ENCODE assay signal across 7 cellular contexts in genomic region chr2:176131617-176132396, GRCh38. TPM values are rescaled to one million over a fixed set of nuclear protein-coding genes. Genes with fewer than 3 reads are reported as not detected.
DNase-seq lines count a peak whose midpoint lies in the region; ATAC-seq, FAIRE-seq and TF ChIP-seq lines count a peak whose summit lies in the region.
"Had no signal": no experiment of that assay in that cellular context is flagged by ENCODE, and none has a peak within 500 bp of the region (broad histone marks: within the 10 kb centered on the region; RNA-seq: fewer than 3 reads in every experiment).

No MANE protein-coding gene starts in this region.

- H3K9ac ChIP-seq in kidney (ENCODE audit: low read length in 2 of 2) = peak overlapping the region; percentile 90 to 95

- FAIRE-seq in kidney (lab: Jason Lieb, UNC) = no peak

- H3K27ac ChIP-seq in SJCRH30 = no peak overlapping the region
- H3K27ac ChIP-seq in kidney (ENCODE audit: low read depth in 2 of 2, low read length in 2 of 2) = peak overlapping the region; percentile 94 to 97
- H3K27ac ChIP-seq in thyroid gland = peak overlapping the region in 1 of 3 donors; percentile 6

- ATAC-seq in GM18511 (IDR thresholded peaks at IDR 0.05; ENCODE audit: unreplicated experiment) = no peak

- no peaks in the 10 kb centered on the region for H3K27me3 ChIP-seq in SJCRH30
- H3K27me3 ChIP-seq in thyroid gland = peaks cover 71% of the 10 kb centered on the region

- H3K36me3 ChIP-seq in SJCRH30 = no peaks in the 10 kb centered on the region
- H3K36me3 ChIP-seq in kidney (ENCODE audit: control insufficient read depth in 1 of 2, insufficient read depth in 2 of 2, low read length in 2 of 2) = no peaks in the 10 kb centered on the region
- H3K36me3 ChIP-seq in thyroid gland = no peaks in the 10 kb centered on the region

- no peak for TF ChIP-seq CTCF in kidney (IDR thresholded peaks at IDR 0.05; ENCODE audit: borderline replicate concordance, extremely low read depth, insufficient read depth)
- TF ChIP-seq CTCF in thyroid gland (IDR thresholded peaks at IDR 0.05) = no peak

- DNase-seq in A172 (ENCODE audit: low spot score) (peak; percentile 4), SJCRH30 (no peak), kidney (no peak), NCI-H82 treated with DMSO at 0.1 percent for 48 hours (lab: John Stamatoyannopoulos, UW; ENCODE audit: unreplicated experiment) (no peak), thyroid gland (no peak)
- DNase-seq: DMS 273 treated with DMSO at 0.1 percent for 48 hours had no signal

- WGBS in thyroid gland, 2 donors = 21 to 32% methylated on average over 9 of the region's 9 CpGs

- no peaks in the 10 kb centered on the region for H3K9me3 ChIP-seq in SJCRH30 (replicated peaks)
- no peaks in the 10 kb centered on the region for H3K9me3 ChIP-seq in kidney (ENCODE audit: control insufficient read depth in 1 of 2, low read length in 2 of 2)
- no peaks in the 10 kb centered on the region for H3K9me3 ChIP-seq in thyroid gland

- H3K4me3 ChIP-seq in SJCRH30 = peak overlapping the region; percentile 42
- peak overlapping the region; percentile 67 to 85 for H3K4me3 ChIP-seq in kidney (ENCODE audit: low read length in 2 of 2)
- no peak overlapping the region for H3K4me3 ChIP-seq in thyroid gland (replicated peaks in 1 of 3)

- H3K4me1 ChIP-seq in SJCRH30 (peaks cover 11% of the 10 kb centered on the region; the same call in 1 of the 2 replicates), kidney (ENCODE audit: control insufficient read depth in 1 of 2, insufficient read depth in 1 of 2, low read depth in 1 of 2, low read length in 2 of 2) (peaks cover 8 to 12% of the 10 kb centered on the region in 2 donors), thyroid gland (peaks cover 5 to 20% of the 10 kb centered on the region in 2 donors)

- TF ChIP-seq POLR2A in thyroid gland (IDR thresholded peaks at IDR 0.05) = no peak

- intact Hi-C loops in kidney (cut with DNase I) = no loop called here
- intact Hi-C loops in thyroid gland (cut with DNase I) = no loop called here

RNA-seq across cellular contexts. Expression of gene HOXD8, which starts 2.3 kb away (rescaled TPM):
- 11.6 and 20.4 TPM in 2 replicates for total RNA-seq in A172 (2014; rRNA removed; shearing (Covaris generic))
- 8.6 and 9.9 TPM in 2 replicates for total RNA-seq in SJCRH30 (2014; rRNA removed; shearing (Covaris generic))
- total RNA-seq in kidney (76.5 TPM), thyroid gland (10 to 100 TPM in 2 of 4 donors, 1 to 10 TPM in 2; 4.1 to 24.9 (median 9.9) TPM)
- 122 TPM for polyA plus RNA-seq in kidney (ENCODE audit: insufficient read depth, low read depth, low replicate concordance)

RNA-seq across cellular contexts. Expression of gene HOXD9, which starts 9.3 kb away (rescaled TPM):
- total RNA-seq in A172 (2014; rRNA removed; shearing (Covaris generic)) = 2.8 and 3.6 TPM in 2 replicates
- 3.9 and 4.4 TPM in 2 replicates for total RNA-seq in SJCRH30 (2014; rRNA removed; shearing (Covaris generic))
- total RNA-seq in kidney = 36.5 TPM
- 36.4 TPM for polyA plus RNA-seq in kidney (ENCODE audit: insufficient read depth, low read depth, low replicate concordance)
- total RNA-seq in thyroid gland = 1 to 10 TPM in 3 of 4 donors, under 1 TPM in 1; 0.83 to 3.9 (median 2.3) TPM

RNA-seq across cellular contexts. Expression of gene HOXD10, which starts 15.2 kb away (rescaled TPM):
- total RNA-seq in A172 (2014; rRNA removed; shearing (Covaris generic)) = 18.1 and 21.7 TPM in 2 replicates
- total RNA-seq in SJCRH30 (2014; rRNA removed; shearing (Covaris generic)) = 1.3 and 2.2 TPM in 2 replicates
- total RNA-seq in kidney (35.4 TPM), thyroid gland (under 1 TPM in 2 of 4 donors, not detected in 2; 0.33 to 0.54 TPM)
- polyA plus RNA-seq in kidney (ENCODE audit: insufficient read depth, low read depth, low replicate concordance) = 28.2 TPM

RNA-seq across cellular contexts. Expression of gene HOXD4, which starts 19.5 kb away (rescaled TPM):
- 0.77 and 3.9 TPM in 2 replicates for total RNA-seq in A172 (2014; rRNA removed; shearing (Covaris generic))
- not detected in 2 replicates for total RNA-seq in SJCRH30 (2014; rRNA removed; shearing (Covaris generic))
- total RNA-seq in kidney (27.8 TPM), thyroid gland (1 to 10 TPM; 1.6 to 4.8 (median 3.3) TPM)
- 12.1 TPM for polyA plus RNA-seq in kidney (ENCODE audit: insufficient read depth, low read depth, low replicate concordance)

RNA-seq across cellular contexts. Expression of gene HOXD11, which starts 24.7 kb away (rescaled TPM):
- 17.3 and 23.9 TPM in 2 replicates for total RNA-seq in A172 (2014; rRNA removed; shearing (Covaris generic))
- total RNA-seq in SJCRH30 (2014; rRNA removed; shearing (Covaris generic)) = 3.1 and 3.7 TPM in 2 replicates
- total RNA-seq in kidney = 15.9 TPM
- 5.8 TPM for polyA plus RNA-seq in kidney (ENCODE audit: insufficient read depth, low read depth, low replicate concordance)
- not detected for total RNA-seq in thyroid gland

Comparison
In these comparisons a context has a peak if more than half of its experiments do, and no peak if none do; other contexts are left out.
1. H3K4me3 ChIP-seq: peak in SJCRH30 (single experiment) and kidney (2 of 2); none in thyroid gland (0 of 3).